ENCODE assay signal across 8 cellular contexts in the genomic region with DNA sequence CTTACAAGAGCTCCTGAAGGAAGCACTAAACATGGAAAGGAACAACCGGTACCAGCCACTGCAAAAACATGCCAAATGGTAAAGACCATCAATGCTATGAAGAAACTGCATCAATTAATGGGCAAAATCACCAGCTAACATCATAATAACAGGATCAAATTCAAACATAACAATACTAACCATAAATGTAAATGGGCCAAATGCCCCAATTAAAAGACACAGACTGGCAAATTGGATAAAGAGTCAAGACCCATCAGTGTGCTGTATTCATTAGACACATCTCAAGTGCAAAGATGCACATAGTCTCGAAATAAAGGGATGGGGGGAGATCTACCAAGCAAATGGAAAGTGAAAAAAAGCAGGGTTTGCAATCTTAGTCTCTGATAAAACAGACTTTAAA. TPM values are rescaled to one million over a fixed set of nuclear protein-coding genes. Genes with fewer than 3 reads are reported as not detected.
"Had no signal": no experiment of that assay in that cellular context is flagged by ENCODE, and none has a peak within 500 bp of the region (broad histone marks: within the 10 kb centered on the region; RNA-seq: fewer than 3 reads in every experiment).

No MANE protein-coding gene starts in this region.

RNA-seq across cellular contexts. Expression of a gene that starts 47.6 kb away (rescaled TPM):
- total RNA-seq: stomach, subcutaneous adipose tissue, suprapubic skin, temporal lobe, thyroid gland, tibial nerve, upper lobe of right lung, vagina had no signal
